8 cellular contexts compared by ENCODE assay signal in genomic region chr4:37453004-37453360, GRCh38.
A peak's percentile ranks its signal among the peaks of the same experiment; 100 is the strongest.
DNase-seq lines count a peak whose midpoint lies in the region; ATAC-seq, FAIRE-seq and TF ChIP-seq lines count a peak whose summit lies in the region.

No MANE protein-coding gene starts in this region.

- H3K4me1 Mint-ChIP-seq in activated T-helper 17 cell treated with anti-CD3 and anti-CD28 coated beads, Interleukin-2, amount 50 U/mL, for 72 hours = no peaks in the 10 kb centered on the region
- peaks cover 18% of the 10 kb centered on the region for H3K4me1 Mint-ChIP-seq in neural progenitor cell

- no peaks in the 10 kb centered on the region for H3K36me3 Mint-ChIP-seq in activated T-helper 17 cell treated with anti-CD3 and anti-CD28 coated beads, Interleukin-2, amount 50 U/mL, for 72 hours (ENCODE audit: low read depth)
- H3K36me3 Mint-ChIP-seq in neural progenitor cell = no peaks in the 10 kb centered on the region

- H4K20me1 ChIP-seq in neural progenitor cell (ENCODE audit: low read depth) = no peaks in the 10 kb centered on the region

- H3K4me2 ChIP-seq in neural progenitor cell = peak overlapping the region; percentile 89

- no peaks in the 10 kb centered on the region for H3K9me3 ChIP-seq in neural progenitor cell (ENCODE audit: low read depth)

- H3K9ac ChIP-seq in neural progenitor cell = no peak overlapping the region

- H3K27me3 ChIP-seq in neural progenitor cell = peaks cover 91% of the 10 kb centered on the region

- H3K4me3 Mint-ChIP-seq in activated T-helper 17 cell treated with anti-CD3 and anti-CD28 coated beads, Interleukin-2, amount 50 U/mL, for 72 hours = peak overlapping the region; percentile 66
- H3K4me3 Mint-ChIP-seq in neural progenitor cell = peak overlapping the region; percentile 87

- peak; percentile 73 for DNase-seq in COLO668 (lab: John Stamatoyannopoulos, UW; ENCODE audit: unreplicated experiment)
- DNase-seq in HS-27A (ENCODE audit: low read depth) = peak; percentile 17
- peak; percentile 74 for DNase-seq in NCI-H774 (lab: John Stamatoyannopoulos, UW)
- peak; percentile 52 to 66 for DNase-seq in frontal cortex (ENCODE audit: low spot score in 2 of 2)
- DNase-seq in neural progenitor cell (ENCODE audit: low spot score) = peak; percentile 84

- H3F3A ChIP-seq in neural progenitor cell (ENCODE audit: low read depth) = peaks cover 7% of the 10 kb centered on the region

- H3K4me1 ChIP-seq in neural progenitor cell = peaks cover 10% of the 10 kb centered on the region

- FAIRE-seq in frontal cortex (lab: Jason Lieb, UNC) = peak; percentile 34

- H3K4me3 ChIP-seq in neural progenitor cell = peak overlapping the region; percentile 48

- no peaks in the 10 kb centered on the region for H3K36me3 ChIP-seq in neural progenitor cell

- peaks cover 57% of the 10 kb centered on the region for H3K27me3 Mint-ChIP-seq in activated T-helper 17 cell treated with anti-CD3 and anti-CD28 coated beads, Interleukin-2, amount 50 U/mL, for 72 hours
- peaks cover 2% of the 10 kb centered on the region for H3K27me3 Mint-ChIP-seq in neural progenitor cell (ENCODE audit: insufficient read depth, low read depth)

- peak overlapping the region; percentile 88 for H2AFZ ChIP-seq in neural progenitor cell (replicated peaks)

- TF ChIP-seq CTCF in neural progenitor cell (IDR thresholded peaks at IDR 0.05) = peak; percentile 73

- no peak overlapping the region for H3K27ac Mint-ChIP-seq in activated T-helper 17 cell treated with anti-CD3 and anti-CD28 coated beads, Interleukin-2, amount 50 U/mL, for 72 hours
- H3K27ac Mint-ChIP-seq in neural progenitor cell = no peak overlapping the region

- H3K9me3 Mint-ChIP-seq in activated T-helper 17 cell treated with anti-CD3 and anti-CD28 coated beads, Interleukin-2, amount 50 U/mL, for 72 hours = no peaks in the 10 kb centered on the region
- H3K9me3 Mint-ChIP-seq in neural progenitor cell = no peaks in the 10 kb centered on the region

- ATAC-seq in GM19395 (IDR thresholded peaks at IDR 0.05; ENCODE audit: unreplicated experiment) (peak; percentile 71), HG02970 (IDR thresholded peaks at IDR 0.05; ENCODE audit: low FRiP score, unreplicated experiment) (no peak)
- ATAC-seq in activated T-helper 17 cell treated with anti-CD3 and anti-CD28 coated beads, Interleukin-2, amount 50 U/mL, for 72 hours (replicated peaks) = peak; percentile 61

- H3K27ac ChIP-seq in neural progenitor cell = no peak overlapping the region

- no peaks in the 10 kb centered on the region for H3K79me2 ChIP-seq in neural progenitor cell (ENCODE audit: low read depth)

Comparison
In these comparisons a context has a peak if more than half of its experiments do, and no peak if none do; other contexts are left out.
1. DNase-seq: peak in every context shown above with its lines; median percentile 84 in neural progenitor cell; 74 in NCI-H774; 73 in COLO668; 59 in frontal cortex; 17 in HS-27A.